23 cellular contexts compared by ENCODE assay signal in the genomic region with DNA sequence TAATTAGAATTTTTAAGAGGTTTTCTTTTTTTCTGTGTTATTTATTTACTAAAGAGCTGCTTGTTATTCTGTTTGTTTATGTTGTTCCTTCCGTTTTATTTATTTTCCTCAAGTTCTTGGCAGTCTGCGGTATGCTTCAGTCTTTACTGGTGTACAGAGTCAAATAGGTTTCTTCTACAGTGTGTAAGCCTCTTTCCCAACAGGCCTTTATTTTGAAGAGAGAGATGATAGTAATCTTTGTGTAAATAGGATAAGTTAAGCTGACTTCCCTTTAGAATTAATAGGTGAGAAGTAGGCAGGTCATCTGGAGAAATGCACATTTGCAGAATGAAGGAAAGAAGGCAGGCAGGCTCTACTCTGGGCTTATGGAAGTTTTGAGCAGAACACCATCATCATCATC.
"Had no signal": no experiment of that assay in that cellular context is flagged by ENCODE, and none has a peak within 500 bp of the region (broad histone marks: within the 10 kb centered on the region; RNA-seq: fewer than 3 reads in every experiment).

No MANE protein-coding gene starts in this region.

- ATAC-seq: Panc1, PC-3, SK-N-SH treated with all-trans-retinoic acid at 6 μM for 48 hours had no signal

- H3K27me3 ChIP-seq: SJCRH30 had no signal

- H3K4me3 ChIP-seq: SJCRH30 had no signal

- H3K4me1 ChIP-seq: SJCRH30 had no signal

- H3K9me3 ChIP-seq: SJCRH30 had no signal

- DNase-seq: Kasumi-1; KG1; MV-4-11; NCI-H1048; NCI-H1105; NCI-H1417; NCI-H1436 treated with DMSO at 0.1 percent for 48 hours; NCI-H1694; NCI-H187 treated with DMSO at 0.1 percent for 48 hours; NCI-H2029 treated with DMSO at 0.1 percent for 48 hours; NCI-H2171 treated with DMSO at 0.1 percent for 48 hours; NCI-H345; NCI-H446 treated with DMSO at 0.1 percent for 48 hours; NCI-H510A treated with DMSO at 0.1 percent for 48 hours; NCI-H526; NK-92 treated with Interleukin-12 subunit alpha and Interleukin-12 subunit beta, amount 100 ng/mL, for 24 hours; PC-3; SHP77; SJCRH30; T-helper 1 cell had no signal

- H3K27ac ChIP-seq: RWPE1, SJCRH30 had no signal
